ENCODE assay signal across 28 cellular contexts in genomic region chr3:4515896-4516295, GRCh38. TPM values are rescaled to one million over a fixed set of nuclear protein-coding genes. Genes with fewer than 3 reads are reported as not detected.
A peak's percentile ranks its signal among the peaks of the same experiment; 100 is the strongest.
DNase-seq lines count a peak whose midpoint lies in the region; ATAC-seq, FAIRE-seq and TF ChIP-seq lines count a peak whose summit lies in the region.
"Had no signal": no experiment of that assay in that cellular context is flagged by ENCODE, and none has a peak within 500 bp of the region (broad histone marks: within the 10 kb centered on the region; RNA-seq: fewer than 3 reads in every experiment).

No MANE protein-coding gene starts in this region.

- peaks cover 53% of the 10 kb centered on the region for H3K36me3 Mint-ChIP-seq in activated B cell treated with CpG ODN at 0.5 μM for 24 hours (ENCODE audit: low read depth)
- H3K36me3 Mint-ChIP-seq in activated T-helper 1 cell treated with anti-CD3 and anti-CD28 coated beads, Interleukin-12 subunit alpha, Interleukin-12 subunit beta, Interleukin-2, Interleukin-4 antibody, amounts not matched to agents 30 ng/mL and 10 ng/mL and 1 ng/mL, durations not matched to agents 14 hours and 24 hours and 36 hours (ENCODE audit: low read depth): peaks cover 39% of the 10 kb centered on the region

- DNase-seq in DMS79 treated with DMSO at 0.1 percent for 48 hours (lab: John Stamatoyannopoulos, UW) (peak; percentile 76), activated B cell treated with CpG ODN at 0.5 μM for 24 hours (no peak), epithelial cell of esophagus (ENCODE audit: low read depth) (peak; percentile 53), pancreas (no peak), NCI-H510A (lab: John Stamatoyannopoulos, UW) (no peak)
- no peak for DNase-seq in activated T-helper 1 cell treated with anti-CD3 and anti-CD28 coated beads, Interleukin-12 subunit alpha, Interleukin-12 subunit beta, Interleukin-2, Interleukin-4 antibody, amounts not matched to agents 30 ng/mL and 10 ng/mL and 1 ng/mL, durations not matched to agents 14 hours and 24 hours and 36 hours (ENCODE audit: low spot score)
- DNase-seq in activated CD4-positive, alpha-beta T cell treated with anti-CD3 and anti-CD28 coated beads for 1 hour: no peak
- no peak for DNase-seq in stimulated activated CD4-positive, alpha-beta T cell treated with anti-CD3 and anti-CD28 coated beads, Interleukin-2, amount 100 ng/mL, for 24 hours
- DNase-seq: activated CD4-positive, CD25-positive, alpha-beta regulatory T cell treated with anti-CD3 and anti-CD28 coated beads, Interleukin-2, amount 50 U/mL, for 72 hours; activated CD8-positive, alpha-beta memory T cell treated with anti-CD3 and anti-CD28 coated beads for 24 hours; activated naive CD8-positive, alpha-beta T cell treated with anti-CD3 and anti-CD28 coated beads, Interleukin-2, amount 10 ng/mL, durations not matched to agents 7 days and 5 days; activated T-cell treated with anti-CD3 and anti-CD28 coated beads, Interleukin-2, amount 50 U/mL, for 72 hours; brain microvascular endothelial cell; cortex of kidney; DMS 273 treated with DMSO at 0.1 percent for 48 hours; HCEC 1CT; head of caudate nucleus; IMR-90; MM.1S; NCI-H146; stimulated activated CD4-positive, alpha-beta T cell treated with anti-CD3 and anti-CD28 coated beads, Interleukin-1b, Interleukin-23, amount 100 ng/mL, for 48 hours; stimulated activated naive B cell treated with anti-CD40 and anti-IgM and Interleukin-4, amounts not matched to agents 10 μg/mL and 1 μg/mL and 100 μg/mL, for 72 hours had no signal

- no peak overlapping the region for H3K4me3 ChIP-seq in epithelial cell of esophagus (ENCODE audit: low read length)
- no peak overlapping the region for H3K4me3 ChIP-seq in pancreas
- H3K4me3 ChIP-seq: skin epidermis had no signal

- no peaks in the 10 kb centered on the region for H3K9me3 Mint-ChIP-seq in activated B cell treated with CpG ODN at 0.5 μM for 24 hours
- no peaks in the 10 kb centered on the region for H3K9me3 Mint-ChIP-seq in activated T-helper 1 cell treated with anti-CD3 and anti-CD28 coated beads, Interleukin-12 subunit alpha, Interleukin-12 subunit beta, Interleukin-2, Interleukin-4 antibody, amounts not matched to agents 30 ng/mL and 10 ng/mL and 1 ng/mL, durations not matched to agents 14 hours and 24 hours and 36 hours
- H3K9me3 Mint-ChIP-seq: activated naive CD8-positive, alpha-beta T cell treated with anti-CD3 and anti-CD28 coated beads, Interleukin-2, amount 10 ng/mL, durations not matched to agents 7 days and 5 days; activated T-cell treated with anti-CD3 and anti-CD28 coated beads, Interleukin-2, amount 50 U/mL, for 72 hours; CD14-positive monocyte; stimulated activated naive B cell treated with anti-CD40 and anti-IgM and Interleukin-4, amounts not matched to agents 10 μg/mL and 1 μg/mL and 100 μg/mL, for 72 hours had no signal

- TF ChIP-seq CTCF in activated B cell treated with CpG ODN at 0.5 μM for 24 hours (IDR thresholded peaks at IDR 0.05) (no peak), epithelial cell of esophagus (IDR thresholded peaks at IDR 0.05; ENCODE audit: insufficient read depth, low read depth, low read length, missing control alignments) (no peak), pancreas (IDR thresholded peaks at IDR 0.05) (no peak)

- FAIRE-seq in pancreas (lab: Jason Lieb, UNC): no peak
- FAIRE-seq: GM18507 had no signal

- intact Hi-C loops in activated B cell treated with CpG ODN at 0.5 μM for 24 hours (cut with micrococcal nuclease) (loop anchor here (5.0 kb wide), 1 partner anchor 164 kb away; no protein-coding TSS in a partner anchor), pancreas (cut with DNase I) (no loop called here)
- intact Hi-C loops in activated T-helper 1 cell treated with anti-CD3 and anti-CD28 coated beads, Interleukin-12 subunit alpha, Interleukin-12 subunit beta, Interleukin-2, Interleukin-4 antibody, amounts not matched to agents 30 ng/mL and 10 ng/mL and 1 ng/mL, durations not matched to agents 14 hours and 24 hours and 36 hours (cut with micrococcal nuclease): no loop called here

- ATAC-seq in activated B cell treated with CpG ODN at 0.5 μM for 24 hours (ENCODE audit: low read depth) (no peak), pancreas (peak in 3 of 4 donors; percentile 56 to 74 (median 65))
- ATAC-seq: activated T-cell treated with anti-CD3 and anti-CD28 coated beads, Interleukin-2, amount 50 U/mL, for 72 hours; SK-N-SH treated with all-trans-retinoic acid at 6 μM for 48 hours; stimulated activated naive B cell treated with anti-CD40 and anti-IgM and Interleukin-4, amounts not matched to agents 10 μg/mL and 1 μg/mL and 100 μg/mL, for 72 hours had no signal

- peaks cover 0 to 5% (median 0%) of the 10 kb centered on the region in 3 donors for H3K4me1 ChIP-seq in pancreas

- H3K27me3 Mint-ChIP-seq in activated B cell treated with CpG ODN at 0.5 μM for 24 hours: no peaks in the 10 kb centered on the region
- no peaks in the 10 kb centered on the region for H3K27me3 Mint-ChIP-seq in activated T-helper 1 cell treated with anti-CD3 and anti-CD28 coated beads, Interleukin-12 subunit alpha, Interleukin-12 subunit beta, Interleukin-2, Interleukin-4 antibody, amounts not matched to agents 30 ng/mL and 10 ng/mL and 1 ng/mL, durations not matched to agents 14 hours and 24 hours and 36 hours (ENCODE audit: insufficient read depth)
- H3K27me3 Mint-ChIP-seq: activated naive CD8-positive, alpha-beta T cell treated with anti-CD3 and anti-CD28 coated beads, Interleukin-2, amount 10 ng/mL, durations not matched to agents 7 days and 5 days; stimulated activated naive B cell treated with anti-CD40 and anti-IgM and Interleukin-4, amounts not matched to agents 10 μg/mL and 1 μg/mL and 100 μg/mL, for 72 hours had no signal

- H3K36me3 ChIP-seq in pancreas: no peaks in the 10 kb centered on the region
- H3K36me3 ChIP-seq: brain microvascular endothelial cell, neutrophil had no signal

- peaks cover 93% of the 10 kb centered on the region for H3K4me1 Mint-ChIP-seq in activated B cell treated with CpG ODN at 0.5 μM for 24 hours
- peaks cover 32% of the 10 kb centered on the region for H3K4me1 Mint-ChIP-seq in activated T-helper 1 cell treated with anti-CD3 and anti-CD28 coated beads, Interleukin-12 subunit alpha, Interleukin-12 subunit beta, Interleukin-2, Interleukin-4 antibody, amounts not matched to agents 30 ng/mL and 10 ng/mL and 1 ng/mL, durations not matched to agents 14 hours and 24 hours and 36 hours (ENCODE audit: low read depth)

- no peaks in the 10 kb centered on the region for H3K9me3 ChIP-seq in pancreas
- H3K9me3 ChIP-seq: neutrophil had no signal

- peak overlapping the region; percentile 59 for H3K27ac Mint-ChIP-seq in activated B cell treated with CpG ODN at 0.5 μM for 24 hours
- no peak overlapping the region for H3K27ac Mint-ChIP-seq in activated T-helper 1 cell treated with anti-CD3 and anti-CD28 coated beads, Interleukin-12 subunit alpha, Interleukin-12 subunit beta, Interleukin-2, Interleukin-4 antibody, amounts not matched to agents 30 ng/mL and 10 ng/mL and 1 ng/mL, durations not matched to agents 14 hours and 24 hours and 36 hours
- H3K27ac Mint-ChIP-seq: activated naive CD8-positive, alpha-beta T cell treated with anti-CD3 and anti-CD28 coated beads, Interleukin-2, amount 10 ng/mL, durations not matched to agents 7 days and 5 days had no signal

- H3K27me3 ChIP-seq in pancreas: no peaks in the 10 kb centered on the region
- H3K27me3 ChIP-seq: brain microvascular endothelial cell, neutrophil had no signal

- 40 to 45% methylated on average over 3 of the region's 3 CpGs for WGBS in pancreas, 2 donors

- CTCF ChIA-PET in activated B cell treated with CpG ODN at 0.5 μM for 24 hours (lab: Charles Lee): interaction anchor here (1.2 to 1.4 kb wide), 2 partner anchors 9 to 118 kb away, joined by 3 to 5 read pairs; no protein-coding TSS in a partner anchor

- POLR2A ChIA-PET in activated B cell treated with CpG ODN at 0.5 μM for 24 hours (lab: Charles Lee): interaction anchor here (0.9 to 12.0 kb wide), 3 partner anchors 11 to 21 kb away, joined by 3 to 155 read pairs (median 7); partner anchors contain the start of gene ITPR1

- H3K4me3 Mint-ChIP-seq in activated B cell treated with CpG ODN at 0.5 μM for 24 hours: no peak overlapping the region
- H3K4me3 Mint-ChIP-seq in activated T-helper 1 cell treated with anti-CD3 and anti-CD28 coated beads, Interleukin-12 subunit alpha, Interleukin-12 subunit beta, Interleukin-2, Interleukin-4 antibody, amounts not matched to agents 30 ng/mL and 10 ng/mL and 1 ng/mL, durations not matched to agents 14 hours and 24 hours and 36 hours: no peak overlapping the region
- H3K4me3 Mint-ChIP-seq: activated naive CD8-positive, alpha-beta T cell treated with anti-CD3 and anti-CD28 coated beads, Interleukin-2, amount 10 ng/mL, durations not matched to agents 7 days and 5 days; activated T-cell treated with anti-CD3 and anti-CD28 coated beads, Interleukin-2, amount 50 U/mL, for 72 hours; CD14-positive monocyte had no signal

- peak overlapping the region in 2 of 4 donors; percentile 3 to 60 for H3K27ac ChIP-seq in pancreas
- H3K27ac ChIP-seq: brain microvascular endothelial cell, neutrophil, RWPE1, skin epidermis had no signal

RNA-seq across cellular contexts. Expression of gene ITPR1, which starts 22.7 kb away (rescaled TPM):
- total RNA-seq in activated B cell treated with CpG ODN at 0.5 μM for 24 hours (116 and 143 TPM in 2 replicates), pancreas (10 to 100 TPM in 4 of 6 donors, 1 to 10 TPM in 2; 8.0 to 19.1 (median 11.1) TPM)
- polyA plus RNA-seq in pancreas: 1 to 10 TPM; 4.5 to 9.3 TPM
- total RNA-seq in activated T-helper 1 cell treated with anti-CD3 and anti-CD28 coated beads, Interleukin-12 subunit alpha, Interleukin-12 subunit beta, Interleukin-2, Interleukin-4 antibody, amounts not matched to agents 30 ng/mL and 10 ng/mL and 1 ng/mL, durations not matched to agents 14 hours and 24 hours and 36 hours: 108 and 113 TPM in 2 replicates

RNA-seq across cellular contexts. Expression of gene SUMF1, which starts 48.8 kb away (rescaled TPM):
- total RNA-seq in activated B cell treated with CpG ODN at 0.5 μM for 24 hours (18.4 and 20.7 TPM in 2 replicates), pancreas (10 to 100 TPM; 10.3 to 25.8 (median 12.6) TPM)
- 10 to 100 TPM in 1 of 2 donors, 1 to 10 TPM in 1; 7.1 to 15.5 TPM for polyA plus RNA-seq in pancreas
- 6.1 and 7.0 TPM in 2 replicates for total RNA-seq in activated T-helper 1 cell treated with anti-CD3 and anti-CD28 coated beads, Interleukin-12 subunit alpha, Interleukin-12 subunit beta, Interleukin-2, Interleukin-4 antibody, amounts not matched to agents 30 ng/mL and 10 ng/mL and 1 ng/mL, durations not matched to agents 14 hours and 24 hours and 36 hours

Comparison
In these comparisons a context has a peak if more than half of its experiments do, and no peak if none do; other contexts are left out.
1. DNase-seq: peak in DMS79 treated with DMSO at 0.1 percent for 48 hours (single experiment) and epithelial cell of esophagus (single experiment); none in activated B cell treated with CpG ODN at 0.5 μM for 24 hours (single experiment), pancreas (0 of 6), NCI-H510A (single experiment), activated T-helper 1 cell treated with anti-CD3 and anti-CD28 coated beads, Interleukin-12 subunit alpha, Interleukin-12 subunit beta, Interleukin-2, Interleukin-4 antibody, amounts not matched to agents 30 ng/mL and 10 ng/mL and 1 ng/mL, durations not matched to agents 14 hours and 24 hours and 36 hours (single experiment), activated CD4-positive, alpha-beta T cell treated with anti-CD3 and anti-CD28 coated beads for 1 hour (single experiment) and stimulated activated CD4-positive, alpha-beta T cell treated with anti-CD3 and anti-CD28 coated beads, Interleukin-2, amount 100 ng/mL, for 24 hours (0 of 2).